ENCODE assay signal across 8 cellular contexts in the genomic region with DNA sequence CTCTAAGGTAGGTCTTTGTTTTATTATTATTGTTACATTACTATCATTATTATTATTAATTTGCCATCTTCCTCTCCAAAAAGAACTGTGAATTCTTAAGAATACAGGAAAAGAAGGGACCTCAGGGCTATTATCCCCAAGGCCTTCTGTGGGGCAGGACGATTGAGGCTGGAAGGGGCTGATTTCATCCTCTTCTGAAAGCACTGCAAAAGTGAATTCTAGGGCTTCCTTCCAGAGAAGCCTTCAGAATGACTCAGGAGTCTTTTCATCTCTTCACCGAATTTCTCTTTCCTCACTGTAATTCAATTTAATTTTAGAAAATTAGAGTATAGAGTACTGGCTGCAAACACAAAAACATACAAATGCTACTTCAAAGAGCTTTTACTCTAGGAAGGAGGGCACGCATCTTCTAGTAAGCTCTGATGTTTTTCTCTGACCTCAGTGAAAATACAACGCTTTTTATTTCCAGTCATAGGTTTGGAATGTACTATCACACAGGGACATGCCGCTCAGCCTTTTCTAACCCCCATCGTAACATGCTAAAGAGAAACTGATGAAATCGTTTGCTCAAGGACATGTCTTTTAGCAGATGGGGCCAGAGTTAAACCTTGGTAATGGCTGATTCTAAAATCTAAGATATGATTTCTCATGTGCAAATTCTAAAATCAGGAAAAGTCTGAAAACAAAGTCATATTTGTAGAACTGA.
DNase-seq lines count a peak whose midpoint lies in the region; ATAC-seq and TF ChIP-seq lines count a peak whose summit lies in the region.
"Had no signal": no experiment of that assay in that cellular context is flagged by ENCODE, and none has a peak within 500 bp of the region (broad histone marks: within the 10 kb centered on the region; RNA-seq: fewer than 3 reads in every experiment).

No MANE protein-coding gene starts in this region.

- no peaks in the 10 kb centered on the region for H3K9me3 ChIP-seq in lung (ENCODE audit: control insufficient read depth in 2 of 2, insufficient read depth in 1 of 2, low read length in 1 of 2)
- H3K9me3 ChIP-seq in upper lobe of right lung: no peaks in the 10 kb centered on the region

- H3K27ac ChIP-seq in lung (ENCODE audit: low read depth in 1 of 2, low read length in 1 of 2) (peak overlapping the region; percentile 75 to 78), upper lobe of right lung (peak overlapping the region; percentile 72)

- DNase-seq in NCI-H226 (peak; percentile 14), dermis microvascular lymphatic vessel endothelial cell (ENCODE audit: low read depth in 2 of 2) (peak; percentile 54 to 80), lung (ENCODE audit: low spot score) (no peak), upper lobe of right lung (no peak), epidermal melanocyte (ENCODE audit: insufficient read length, low spot score) (no peak)
- DNase-seq: NCI-H748 treated with DMSO at 0.1 percent for 48 hours had no signal

- H3K4me3 ChIP-seq in lung: no peak overlapping the region
- no peak overlapping the region for H3K4me3 ChIP-seq in upper lobe of right lung

- no peaks in the 10 kb centered on the region for H3K27me3 ChIP-seq in lung (ENCODE audit: control insufficient read depth, insufficient read depth)
- H3K27me3 ChIP-seq in upper lobe of right lung: no peaks in the 10 kb centered on the region

- no peak for TF ChIP-seq CTCF in lung (IDR thresholded peaks at IDR 0.05; ENCODE audit: control extremely low read depth, extremely low read depth)
- TF ChIP-seq CTCF in upper lobe of right lung (IDR thresholded peaks at IDR 0.05): no peak

- H3K36me3 ChIP-seq in lung (ENCODE audit: control insufficient read depth in 2 of 2, insufficient read depth in 2 of 2, low read length in 2 of 2): no peaks in the 10 kb centered on the region
- H3K36me3 ChIP-seq in upper lobe of right lung: no peaks in the 10 kb centered on the region

- ATAC-seq in lung (ENCODE audit: insufficient read depth, low FRiP score): no peak
- ATAC-seq in upper lobe of right lung: peak; percentile 33
- no peak for ATAC-seq in GM18870 (IDR thresholded peaks at IDR 0.05; ENCODE audit: unreplicated experiment)
- ATAC-seq in GM19035 (IDR thresholded peaks at IDR 0.05; ENCODE audit: unreplicated experiment): no peak

- 66 to 74% methylated on average over 7 of the region's 7 CpGs for WGBS in lung, 2 donors

- H3K4me1 ChIP-seq in lung (ENCODE audit: control insufficient read depth in 2 of 2, insufficient read depth in 2 of 2, low read length in 2 of 2): peaks cover 4 to 8% of the 10 kb centered on the region in 2 donors
- H3K4me1 ChIP-seq in upper lobe of right lung: peaks cover 14% of the 10 kb centered on the region

- intact Hi-C loops in upper lobe of right lung (cut with DNase I): no loop called here

Comparison
In these comparisons a context has a peak if more than half of its experiments do, and no peak if none do; other contexts are left out.
1. DNase-seq: peak in NCI-H226 (single experiment) and dermis microvascular lymphatic vessel endothelial cell (2 of 2); none in lung (single experiment), upper lobe of right lung (single experiment) and epidermal melanocyte (single experiment).